ENCODE assay signal across 22 cellular contexts in genomic region chr2:216194561-216194960, GRCh38.
DNase-seq lines count a peak whose midpoint lies in the region; ATAC-seq, FAIRE-seq and TF ChIP-seq lines count a peak whose summit lies in the region.
"Had no signal": no experiment of that assay in that cellular context is flagged by ENCODE, and none has a peak within 500 bp of the region (broad histone marks: within the 10 kb centered on the region; RNA-seq: fewer than 3 reads in every experiment).

No MANE protein-coding gene starts in this region.

- no peak overlapping the region for H2BK20ac ChIP-seq in H1 (ENCODE audit: low read length)

- H3K36me3 ChIP-seq in H1 (ENCODE audit: control insufficient read depth in 2 of 4, insufficient read depth in 4 of 4, low read length in 3 of 4), result peaks cover 6 to 90% (median 48%) of the 10 kb centered on the region in 4 experiments
- H3K36me3 ChIP-seq in right atrium auricular region, result peaks cover 57% of the 10 kb centered on the region
- H3K36me3 ChIP-seq: ovary had no signal

- no peaks in the 10 kb centered on the region for H3K27me3 ChIP-seq in H1 (replicated peaks in 1 of 4; ENCODE audit: control insufficient read depth in 3 of 4, extremely low read depth in 1 of 4, insufficient read depth in 3 of 4, low read length in 3 of 4)
- no peaks in the 10 kb centered on the region for H3K27me3 ChIP-seq in right atrium auricular region
- H3K27me3 ChIP-seq: ovary, right lobe of liver, SJCRH30, tibial artery had no signal

- H3K27me3 Mint-ChIP-seq in stimulated activated naive CD8-positive, alpha-beta T cell treated with anti-CD3 and anti-CD28 coated beads, Interleukin-15, Interleukin-2, amounts not matched to agents 100 ng/mL and 50 ng/mL, for 24 hours, result no peaks in the 10 kb centered on the region
- no peaks in the 10 kb centered on the region for H3K27me3 Mint-ChIP-seq in activated CD4-positive, alpha-beta memory T cell treated with anti-CD3 and anti-CD28 coated beads for 36 hours
- H3K27me3 Mint-ChIP-seq: naive thymus-derived CD4-positive, alpha-beta T cell had no signal

- H3K4me1 ChIP-seq in H1 (replicated peaks in 1 of 4; ENCODE audit: control insufficient read depth in 3 of 4, insufficient read depth in 4 of 4, low read length in 3 of 4) (peaks cover 0 to 9% (median 5%) of the 10 kb centered on the region in 4 experiments; a peak in 5 of 7 replicates), right atrium auricular region (no peaks in the 10 kb centered on the region)
- H3K4me1 ChIP-seq: SJCRH30, tibial artery had no signal

- H3K23ac ChIP-seq in H1 (ENCODE audit: insufficient read length), result no peak overlapping the region

- H4K20me1 ChIP-seq in H1 (replicated peaks in 1 of 2; ENCODE audit: control insufficient read depth in 1 of 2, insufficient read depth in 2 of 2, low read length in 2 of 2), result peaks cover 2 to 3% of the 10 kb centered on the region in 2 experiments

- no peak overlapping the region for H2BK5ac ChIP-seq in H1 (ENCODE audit: low read depth, low read length)

- H3K36me3 Mint-ChIP-seq in stimulated activated naive CD8-positive, alpha-beta T cell treated with anti-CD3 and anti-CD28 coated beads, Interleukin-15, Interleukin-2, amounts not matched to agents 100 ng/mL and 50 ng/mL, for 24 hours (ENCODE audit: low read depth), result peaks cover 90% of the 10 kb centered on the region
- peaks cover 79% of the 10 kb centered on the region for H3K36me3 Mint-ChIP-seq in activated CD4-positive, alpha-beta memory T cell treated with anti-CD3 and anti-CD28 coated beads for 36 hours

- H4K91ac ChIP-seq in H1 (replicated peaks; ENCODE audit: insufficient read length, low read length), result no peak overlapping the region

- H3K79me2 ChIP-seq in H1 (ENCODE audit: control insufficient read depth in 1 of 2, insufficient read depth in 2 of 2, low read length in 2 of 2), result peaks cover 0 to 7% of the 10 kb centered on the region in 2 experiments; a peak in 3 of 4 replicates

- 84 to 100% methylated on average over 1 to 4 of the region's 4 CpGs for WGBS in H1 (ENCODE audit: extremely low coverage in 1 of 2, insufficient coverage in 1 of 2, insufficient read length in 1 of 2, insufficient replicate concordance in 2 of 2, low coverage in 1 of 2, low lambda C conversion rate in 2 of 2, missing lambda C conversion rate in 1 of 2), 2 experiments

- H3K18ac ChIP-seq in H1 (ENCODE audit: extremely low read depth, low read length), result no peak overlapping the region

- H4K8ac ChIP-seq in H1 (ENCODE audit: extremely low read depth, insufficient read depth, low read length), result no peak overlapping the region

- no peak overlapping the region for H3K9ac ChIP-seq in H1 (replicated peaks in 1 of 4; ENCODE audit: extremely low read depth in 1 of 4, low read depth in 3 of 4, low read length in 3 of 4)

- no peak for FAIRE-seq in H1 (lab: Jason Lieb, UNC)
- FAIRE-seq: endometrium, H54 had no signal

- no peak overlapping the region for H3K56ac ChIP-seq in H1 (replicated peaks; ENCODE audit: insufficient read length, low read depth, low read length)

- POLR2A ChIA-PET in activated CD4-positive, alpha-beta memory T cell treated with anti-CD3 and anti-CD28 coated beads for 36 hours (lab: Charles Lee), result interaction anchor here (1.0 to 1.8 kb wide), 4 partner anchors 12 to 221 kb away, joined by 3 to 8 read pairs (median 5); no protein-coding TSS in a partner anchor
- POLR2A ChIA-PET in H1 (lab: Charles Lee; ENCODE audit: partially characterized antibody), result no interaction called here

- intact Hi-C loops in activated CD4-positive, alpha-beta memory T cell treated with anti-CD3 and anti-CD28 coated beads for 36 hours (cut with micrococcal nuclease), result loop anchor here (2.0 kb wide), 2 partner anchors 28 to 46 kb away; no protein-coding TSS in a partner anchor

- no peak overlapping the region for H3K4ac ChIP-seq in H1 (replicated peaks; ENCODE audit: insufficient read length, low read depth, low read length)

- H3K4me3 ChIP-seq in H1 (ENCODE audit: extremely low read depth in 1 of 4, insufficient read depth in 2 of 4, low read depth in 3 of 4, low read length in 4 of 4), result no peak overlapping the region
- H3K4me3 ChIP-seq in right atrium auricular region, result no peak overlapping the region
- H3K4me3 ChIP-seq: ovary, right lobe of liver, SJCRH30, tibial artery had no signal

- TF ChIP-seq CTCF in H1 (IDR thresholded peaks at IDR 0.05; ENCODE audit: control extremely low read depth in 1 of 3, insufficient read depth in 1 of 3, low read depth in 1 of 3, low read length in 3 of 3), result no peak
- TF ChIP-seq CTCF in right atrium auricular region (IDR thresholded peaks at IDR 0.05), result no peak

- H3K4me2 ChIP-seq in H1 (ENCODE audit: insufficient read depth in 1 of 2, low read depth in 2 of 2, low read length in 2 of 2), result no peak overlapping the region

- H2BK15ac ChIP-seq in H1 (ENCODE audit: low read length), result no peak overlapping the region

- H2AK5ac ChIP-seq in H1 (ENCODE audit: low read depth, low read length), result no peak overlapping the region

- no peaks in the 10 kb centered on the region; the same call in 1 of the 2 replicates for H3K79me1 ChIP-seq in H1 (ENCODE audit: low read depth, low read length)

- H3K14ac ChIP-seq in H1 (ENCODE audit: insufficient read length), result no peak overlapping the region

- TF ChIP-seq RAD21 in H1 (IDR thresholded peaks at IDR 0.05 in 1 of 2, conservative IDR thresholded peaks at IDR 0.05 in 1 of 2; ENCODE audit: low read depth in 2 of 2, low read length in 2 of 2), result no peak

- H2BK120ac ChIP-seq in H1 (replicated peaks; ENCODE audit: low read depth, low read length), result no peak overlapping the region

- H3K9me3 ChIP-seq in H1 (ENCODE audit: insufficient read depth in 2 of 2, low read depth in 1 of 2, low read length in 1 of 2) (no peaks in the 10 kb centered on the region), right atrium auricular region (no peaks in the 10 kb centered on the region)
- H3K9me3 ChIP-seq: ovary, right lobe of liver, SJCRH30, tibial artery had no signal

- no peaks in the 10 kb centered on the region for H3K23me2 ChIP-seq in H1 (ENCODE audit: low read depth, low read length)

- TF ChIP-seq POLR2A in H1 (IDR thresholded peaks at IDR 0.05; ENCODE audit: control extremely low read depth in 1 of 2, low read depth in 2 of 2, low read length in 2 of 2), result no peak

- TF ChIP-seq EP300 in H1 (IDR thresholded peaks at IDR 0.05; ENCODE audit: borderline replicate concordance in 1 of 2, low read depth in 2 of 2, low read length in 2 of 2), result no peak

- H3K4me3 Mint-ChIP-seq in stimulated activated naive CD8-positive, alpha-beta T cell treated with anti-CD3 and anti-CD28 coated beads, Interleukin-15, Interleukin-2, amounts not matched to agents 100 ng/mL and 50 ng/mL, for 24 hours, result peak overlapping the region; percentile 53
- H3K4me3 Mint-ChIP-seq in activated CD4-positive, alpha-beta memory T cell treated with anti-CD3 and anti-CD28 coated beads for 36 hours, result no peak overlapping the region
- H3K4me3 Mint-ChIP-seq: naive thymus-derived CD4-positive, alpha-beta T cell; T-helper 1 cell treated with Interleukin-12 subunit alpha and Interleukin-12 subunit beta and Interleukin-4 antibody, amounts not matched to agents 30 μg/mL and 1 μg/mL, for 36 hours had no signal

- no peak overlapping the region for H2BK12ac ChIP-seq in H1 (ENCODE audit: low read depth, low read length)

- no peak for ATAC-seq in stimulated activated naive CD8-positive, alpha-beta T cell treated with anti-CD3 and anti-CD28 coated beads, Interleukin-15, Interleukin-2, amounts not matched to agents 100 U/mL and 50 U/mL, for 24 hours
- ATAC-seq: left cardiac atrium; naive thymus-derived CD4-positive, alpha-beta T cell; right lobe of liver had no signal

- peaks cover 62% of the 10 kb centered on the region for H3K4me1 Mint-ChIP-seq in stimulated activated naive CD8-positive, alpha-beta T cell treated with anti-CD3 and anti-CD28 coated beads, Interleukin-15, Interleukin-2, amounts not matched to agents 100 ng/mL and 50 ng/mL, for 24 hours (ENCODE audit: low read depth)
- peaks cover 65% of the 10 kb centered on the region for H3K4me1 Mint-ChIP-seq in activated CD4-positive, alpha-beta memory T cell treated with anti-CD3 and anti-CD28 coated beads for 36 hours (ENCODE audit: low read depth)

- no peak overlapping the region for H2AFZ ChIP-seq in H1 (ENCODE audit: low read length)

- H3K27ac ChIP-seq in H1 (ENCODE audit: low read depth, low read length) (no peak overlapping the region), right atrium auricular region (no peak overlapping the region)
- H3K27ac ChIP-seq: ovary, right lobe of liver, SJCRH30, tibial artery, WERI-Rb-1 had no signal

- peak overlapping the region; percentile 85 for H3K27ac Mint-ChIP-seq in stimulated activated naive CD8-positive, alpha-beta T cell treated with anti-CD3 and anti-CD28 coated beads, Interleukin-15, Interleukin-2, amounts not matched to agents 100 ng/mL and 50 ng/mL, for 24 hours
- H3K27ac Mint-ChIP-seq in activated CD4-positive, alpha-beta memory T cell treated with anti-CD3 and anti-CD28 coated beads for 36 hours, result peak overlapping the region; percentile 91

- CTCF ChIA-PET in activated CD4-positive, alpha-beta memory T cell treated with anti-CD3 and anti-CD28 coated beads for 36 hours (lab: Charles Lee), result interaction anchor here (1.1 to 1.9 kb wide), 2 partner anchors 11 to 80 kb away, joined by 3 to 8 read pairs; no protein-coding TSS in a partner anchor
- CTCF ChIA-PET in H1 (lab: Charles Lee; ENCODE audit: partially characterized antibody), result interaction anchor here (0.7 to 1.6 kb wide), 3 partner anchors 11 to 210 kb away, joined by 3 to 6 read pairs (median 5); no protein-coding TSS in a partner anchor

- no peak overlapping the region for H4K5ac ChIP-seq in H1 (ENCODE audit: insufficient read length, low read depth, low read length)

- no peaks in the 10 kb centered on the region for H3K9me3 Mint-ChIP-seq in stimulated activated naive CD8-positive, alpha-beta T cell treated with anti-CD3 and anti-CD28 coated beads, Interleukin-15, Interleukin-2, amounts not matched to agents 100 ng/mL and 50 ng/mL, for 24 hours
- no peaks in the 10 kb centered on the region for H3K9me3 Mint-ChIP-seq in activated CD4-positive, alpha-beta memory T cell treated with anti-CD3 and anti-CD28 coated beads for 36 hours
- H3K9me3 Mint-ChIP-seq: naive thymus-derived CD4-positive, alpha-beta T cell; T-helper 1 cell treated with Interleukin-12 subunit alpha and Interleukin-12 subunit beta and Interleukin-4 antibody, amounts not matched to agents 30 μg/mL and 1 μg/mL, for 36 hours had no signal

- DNase-seq in stimulated activated naive CD8-positive, alpha-beta T cell treated with anti-CD3 and anti-CD28 coated beads, Interleukin-15, Interleukin-2, amounts not matched to agents 100 U/mL and 50 U/mL, for 24 hours, result no peak
- DNase-seq in activated CD4-positive, alpha-beta memory T cell treated with anti-CD3 and anti-CD28 coated beads for 36 hours, result no peak
- DNase-seq in H1 (ENCODE audit: low read depth in 1 of 2, low spot score in 2 of 2), result no peak
- no peak for DNase-seq in dermis blood vessel endothelial cell
- DNase-seq in NCI-H1417 (lab: John Stamatoyannopoulos, UW), result no peak
- DNase-seq in right atrium auricular region (ENCODE audit: low spot score), result no peak
- DNase-seq: AML-193; EL; glutamatergic neuron; KBM-7; left cardiac atrium; naive thymus-derived CD4-positive, alpha-beta T cell; NCI-H2029; ovary; right lobe of liver; SJCRH30; tibial artery; WERI-Rb-1 had no signal

TF ChIP-seq in H1, 55 proteins besides CTCF, POLR2A, EP300 and RAD21 (continues in another document):
- TF ChIP-seq KDM1A (IDR thresholded peaks at IDR 0.05; ENCODE audit: borderline replicate concordance, low read length), result peak; percentile 72
